9 cellular contexts compared by ENCODE assay signal in genomic region chr1:156497078-156497742, GRCh38. TPM values are rescaled to one million over a fixed set of nuclear protein-coding genes. Genes with fewer than 3 reads are reported as not detected.
DNase-seq lines count a peak whose midpoint lies in the region; ATAC-seq, FAIRE-seq and TF ChIP-seq lines count a peak whose summit lies in the region.
"Had no signal": no experiment of that assay in that cellular context is flagged by ENCODE, and none has a peak within 500 bp of the region (broad histone marks: within the 10 kb centered on the region; RNA-seq: fewer than 3 reads in every experiment).

No MANE protein-coding gene starts in this region.

- H3K27me3 ChIP-seq in HL-60 (ENCODE audit: insufficient read depth, poor library complexity, severe bottlenecking) (no peaks in the 10 kb centered on the region), colonic mucosa (no peaks in the 10 kb centered on the region), endodermal cell (ENCODE audit: control insufficient read depth, insufficient read depth, low read length, poor library complexity, severe bottlenecking) (no peaks in the 10 kb centered on the region)

- H3K27ac Mint-ChIP-seq in natural killer cell (peak overlapping the region; percentile 96 to 99), endodermal cell (no peak overlapping the region)

- TF ChIP-seq CTCF in A549 (IDR thresholded peaks at IDR 0.05) (no peak), HL-60 (IDR thresholded peaks at IDR 0.05; ENCODE audit: insufficient read depth, low read length) (no peak), colonic mucosa (IDR thresholded peaks at IDR 0.05) (no peak), natural killer cell (IDR thresholded peaks at IDR 0.05) (no peak), endodermal cell (conservative IDR thresholded peaks at IDR 0.05) (no peak)

- H3K36me3 ChIP-seq in colonic mucosa (no peaks in the 10 kb centered on the region), endodermal cell (ENCODE audit: control insufficient read depth, insufficient read depth, low read length) (no peaks in the 10 kb centered on the region)

- no peak overlapping the region; the same call in 2 of the 3 replicates for H3K4me3 ChIP-seq in A549
- peak overlapping the region; percentile 81 for H3K4me3 ChIP-seq in HL-60 (replicated peaks; ENCODE audit: insufficient read depth, low read length)
- H3K4me3 ChIP-seq in colonic mucosa, result no peak overlapping the region
- H3K4me3 ChIP-seq in endodermal cell (ENCODE audit: low read length), result no peak overlapping the region
- H3K4me3 ChIP-seq: K562 had no signal

- POLR2A ChIA-PET in A549 (lab: Yijun Ruan, JAX), result interaction anchor here (1.0 to 8.6 kb wide), 2 partner anchors 8 to 39 kb away, joined by 5 to 130 read pairs; no protein-coding TSS in a partner anchor

- H3K36me3 Mint-ChIP-seq in natural killer cell, result no peaks in the 10 kb centered on the region
- no peaks in the 10 kb centered on the region for H3K36me3 Mint-ChIP-seq in endodermal cell (ENCODE audit: low read depth)

- peak overlapping the region; percentile 78 for H3K4me3 Mint-ChIP-seq in natural killer cell
- no peak overlapping the region for H3K4me3 Mint-ChIP-seq in endodermal cell

- H3K4me2 ChIP-seq in A549, result peak overlapping the region; percentile 96

- H3K9ac ChIP-seq in colonic mucosa (ENCODE audit: low read depth in 2 of 2, low read length in 2 of 2), result peak overlapping the region; percentile 48 to 56
- H3K9ac ChIP-seq in endodermal cell (ENCODE audit: extremely low read depth, low read length, poor library complexity, severe bottlenecking), result no peak overlapping the region

- TF ChIP-seq RAD21 in A549 (conservative IDR thresholded peaks at IDR 0.05 in 1 of 2, IDR thresholded peaks at IDR 0.05 in 1 of 2), result no peak

- intact Hi-C loops in colonic mucosa (cut with DNase I) (no loop called here), natural killer cell (cut with micrococcal nuclease) (no loop called here)

- no peak for TF ChIP-seq EP300 in A549 (IDR thresholded peaks at IDR 0.05)

- H3K9me3 Mint-ChIP-seq in natural killer cell, result no peaks in the 10 kb centered on the region
- H3K9me3 Mint-ChIP-seq in endodermal cell, result no peaks in the 10 kb centered on the region

- H3K27ac ChIP-seq in A549, result peak overlapping the region; percentile 31 to 100; a peak in 5 of 6 replicates
- no peak overlapping the region for H3K27ac ChIP-seq in HL-60 (replicated peaks)
- H3K27ac ChIP-seq in colonic mucosa, result peak overlapping the region; percentile 66
- H3K27ac ChIP-seq in endodermal cell (ENCODE audit: low read depth, low read length), result no peak overlapping the region

- WGBS in A549 (ENCODE audit: missing lambda C conversion rate), result 72% methylated on average over 10 of the region's 11 CpGs
- WGBS in endodermal cell (ENCODE audit: insufficient coverage in 1 of 2, insufficient read length in 1 of 2), 2 experiments, result 82 to 87% methylated on average over 10 to 11 of the region's 11 CpGs

- peaks cover 62 to 80% of the 10 kb centered on the region in 2 donors for H3K4me1 Mint-ChIP-seq in natural killer cell
- H3K4me1 Mint-ChIP-seq in endodermal cell, result peaks cover 31% of the 10 kb centered on the region

- peaks cover 71% of the 10 kb centered on the region for H3K4me1 ChIP-seq in A549
- H3K4me1 ChIP-seq in colonic mucosa, result peaks cover 44% of the 10 kb centered on the region
- peaks cover 14% of the 10 kb centered on the region for H3K4me1 ChIP-seq in endodermal cell (ENCODE audit: control insufficient read depth, insufficient read depth, low read length)

- H3K9me3 ChIP-seq in A549 (no peaks in the 10 kb centered on the region), colonic mucosa (no peaks in the 10 kb centered on the region), endodermal cell (ENCODE audit: control insufficient read depth, low read length) (no peaks in the 10 kb centered on the region)

- no peak for ATAC-seq in A549
- no peak for ATAC-seq in natural killer cell
- no peak for ATAC-seq in GM21515 (IDR thresholded peaks at IDR 0.05; ENCODE audit: unreplicated experiment)
- no peak for ATAC-seq in HG02798 (IDR thresholded peaks at IDR 0.05; ENCODE audit: poor library complexity, unreplicated experiment)
- ATAC-seq: K562 had no signal

- DNase-seq in A549 (ENCODE audit: low read depth in 1 of 2, low spot score in 1 of 2), result no peak
- peak in 1 of 2 experiments; percentile 32 for DNase-seq in HL-60 (ENCODE audit: low read depth in 1 of 2, low spot score in 1 of 2)
- DNase-seq in colonic mucosa, result peak; percentile 70
- no peak for DNase-seq in natural killer cell
- no peak for DNase-seq in globus pallidus (ENCODE audit: low spot score)
- no peak for DNase-seq in endodermal cell

- TF ChIP-seq POLR2A in A549 (IDR thresholded peaks at IDR 0.05; ENCODE audit: low read length), result no peak

- H3K27me3 Mint-ChIP-seq in natural killer cell (ENCODE audit: low read depth in 2 of 2), result no peaks in the 10 kb centered on the region
- H3K27me3 Mint-ChIP-seq in endodermal cell (ENCODE audit: insufficient read depth), result no peaks in the 10 kb centered on the region

- no peak for FAIRE-seq in A549 (lab: Jason Lieb, UNC)
- FAIRE-seq: K562 had no signal

- CTCF ChIA-PET in A549 (lab: Yijun Ruan, JAX), result interaction anchor here (0.5 to 31.7 kb wide), 8 partner anchors 7 to 729 kb away, joined by 3 to 474 read pairs (median 4); no protein-coding TSS in a partner anchor

TF ChIP-seq in A549, 52 proteins besides CTCF, POLR2A, EP300 and RAD21 (continues in another document):
- TF ChIP-seq MYC (IDR thresholded peaks at IDR 0.05; ENCODE audit: borderline replicate concordance, low read length) (no peak), BCL3 (IDR thresholded peaks at IDR 0.05) (no peak), KDM1A (IDR thresholded peaks at IDR 0.05; ENCODE audit: low read depth) (no peak), EHF (CRISPR knock-in tag; IDR thresholded peaks at IDR 0.05) (no peak), CHD4 (IDR thresholded peaks at IDR 0.05; ENCODE audit: borderline replicate concordance) (no peak), ESRRA (IDR thresholded peaks at IDR 0.05; ENCODE audit: borderline replicate concordance, low read length) (no peak), FOXS1 (CRISPR knock-in tag; IDR thresholded peaks at IDR 0.05) (no peak), RARB (CRISPR knock-in tag; IDR thresholded peaks at IDR 0.05) (no peak), JUN (IDR thresholded peaks at IDR 0.05) (no peak), HOXA7 (CRISPR knock-in tag; IDR thresholded peaks at IDR 0.05) (no peak), PBX3 (IDR thresholded peaks at IDR 0.05) (no peak), HMGXB4 (CRISPR knock-in tag; IDR thresholded peaks at IDR 0.05; ENCODE audit: borderline replicate concordance) (no peak), HES2 (IDR thresholded peaks at IDR 0.05) (no peak), FOSL2 (IDR thresholded peaks at IDR 0.05) (no peak), FOSL2 (CRISPR knock-in tag; IDR thresholded peaks at IDR 0.05) (no peak), NPAS2 (CRISPR knock-in tag; IDR thresholded peaks at IDR 0.05; ENCODE audit: borderline replicate concordance) (no peak), ZC3H11A (IDR thresholded peaks at IDR 0.05) (no peak), HOXB13 (CRISPR knock-in tag; IDR thresholded peaks at IDR 0.05; ENCODE audit: low read depth) (no peak)

RNA-seq across cellular contexts. Expression of gene MEF2D, which starts 3.4 kb away (rescaled TPM):
- polyA plus RNA-seq in A549 (2011; rRNA removed) (16.8 and 20.8 TPM in 2 replicates), A549 (2017; fragmentation: RNase III; extraction: RNeasy Plus Mini Kit Qiagen cat#74134 plus additional on column Dnase treatment) (20.7 to 23.4 TPM (median 22.8 TPM) in 3 replicates)
- 24.1 and 35.9 TPM in 2 replicates for polyA plus RNA-seq in A549 (2012; cell fraction: cytosol; rRNA removed)
- 93.8 and 94.5 TPM in 2 replicates for polyA plus RNA-seq in A549 (2012; cell fraction: nucleus; rRNA removed)
- 22.8 and 26.8 TPM in 2 replicates for polyA minus RNA-seq in A549 (2011; rRNA and poly(A)+ RNA removed)
- total RNA-seq in colonic mucosa (10 to 100 TPM; 32.3 to 49.9 TPM), natural killer cell (100 to 1,000 TPM; 232 to 298 (median 284) TPM), endodermal cell (10 to 100 TPM; 10.5 to 12.8 TPM)
- polyA plus RNA-seq in endodermal cell (2013, experiment 1 of 2), result 11.5 TPM
- 11.3 TPM for polyA plus RNA-seq in endodermal cell (2013, experiment 2 of 2)

Comparison
In these comparisons a context has a peak if more than half of its experiments do, and no peak if none do; other contexts are left out.
1. H3K27ac ChIP-seq: peak in A549 (2 of 2) and colonic mucosa (single experiment); none in HL-60 (single experiment) and endodermal cell (single experiment).
2. RNA of gene MEF2D, which starts 3.4 kb away (total RNA-seq): 232 to 298 TPM in natural killer cell; 32.3 to 49.9 TPM in colonic mucosa and 10.5 to 12.8 TPM in endodermal cell; every median in the first group is over 4 times any median in the second.